9 cellular contexts compared by ENCODE assay signal in the genomic region with DNA sequence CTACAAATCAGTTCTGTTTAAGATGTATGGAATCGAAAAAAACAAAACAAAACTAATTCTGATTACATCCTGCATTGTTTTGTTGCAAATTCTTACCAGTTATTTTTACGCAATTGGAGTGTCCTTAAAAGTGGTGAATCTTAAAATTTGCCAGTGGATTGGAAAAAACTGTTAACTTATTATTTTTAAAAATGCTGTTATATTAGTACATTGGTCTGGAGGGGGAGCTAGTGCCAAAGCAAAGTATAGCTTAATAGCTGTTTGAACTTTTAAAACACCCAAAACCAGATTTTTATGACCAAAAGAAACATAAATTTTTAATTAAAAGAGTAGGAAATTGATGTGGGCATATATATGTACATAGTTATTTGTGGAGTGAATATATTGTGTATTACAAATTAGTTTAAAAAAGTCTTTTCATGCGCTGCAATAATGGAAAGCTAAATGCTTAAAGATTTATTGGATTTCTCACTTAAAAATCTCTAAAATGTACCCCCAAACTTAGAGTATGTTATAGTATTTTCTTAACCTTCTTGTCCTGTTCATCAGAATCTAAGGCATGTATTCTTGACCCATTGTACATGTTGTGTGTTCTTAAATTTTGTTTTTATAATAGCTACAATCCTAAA. TPM values are rescaled to one million over a fixed set of nuclear protein-coding genes. Genes with fewer than 3 reads are reported as not detected.
A peak's percentile ranks its signal among the peaks of the same experiment; 100 is the strongest.
DNase-seq lines count a peak whose midpoint lies in the region; ATAC-seq and TF ChIP-seq lines count a peak whose summit lies in the region.
"Had no signal": no experiment of that assay in that cellular context is flagged by ENCODE, and none has a peak within 500 bp of the region (broad histone marks: within the 10 kb centered on the region; RNA-seq: fewer than 3 reads in every experiment).

No MANE protein-coding gene starts in this region.

- CTCF ChIA-PET in AG04450 (lab: Charles Lee): interaction anchor here (0.6 to 7.6 kb wide), 51 partner anchors 8 to 1092 kb away, joined by 3 to 359 read pairs (median 4); no protein-coding TSS in a partner anchor

- no peaks in the 10 kb centered on the region for H3K9me3 Mint-ChIP-seq in mesothelial cell of epicardium
- H3K9me3 Mint-ChIP-seq: immature natural killer cell had no signal

- peak; percentile 68 for TF ChIP-seq CTCF in AG04450 (IDR thresholded peaks at IDR 0.05; ENCODE audit: low read depth, low read length)
- TF ChIP-seq CTCF in DOHH2 (IDR thresholded peaks at IDR 0.05; ENCODE audit: low read depth, low read length, poor library complexity, severe bottlenecking): peak; percentile 61
- TF ChIP-seq CTCF in brain microvascular endothelial cell (IDR thresholded peaks at IDR 0.05; ENCODE audit: low read depth, low read length, missing control alignments): peak; percentile 46
- TF ChIP-seq CTCF in mesothelial cell of epicardium (IDR thresholded peaks at IDR 0.05; ENCODE audit: unreplicated experiment): peak; percentile 32

- H3K79me2 ChIP-seq in DOHH2 (ENCODE audit: control insufficient read depth, low read length): peaks cover 88% of the 10 kb centered on the region

- H3K27me3 ChIP-seq in AG04450 (ENCODE audit: control insufficient read depth, insufficient read depth, low read length): no peaks in the 10 kb centered on the region
- H3K27me3 ChIP-seq in DOHH2 (ENCODE audit: control insufficient read depth, low read length): no peaks in the 10 kb centered on the region
- no peaks in the 10 kb centered on the region for H3K27me3 ChIP-seq in brain microvascular endothelial cell (replicated peaks)

- H3K4me1 Mint-ChIP-seq in mesothelial cell of epicardium: peaks cover 35% of the 10 kb centered on the region

- no peaks in the 10 kb centered on the region for H4K20me1 ChIP-seq in DOHH2 (ENCODE audit: control insufficient read depth, insufficient read depth, low read depth, low read length)

- H3K36me3 ChIP-seq in DOHH2 (ENCODE audit: control insufficient read depth, low read length) (peaks cover 10% of the 10 kb centered on the region), brain microvascular endothelial cell (replicated peaks) (no peaks in the 10 kb centered on the region)

- H3K27ac Mint-ChIP-seq in mesothelial cell of epicardium: no peak overlapping the region

- ATAC-seq in GM21381 (IDR thresholded peaks at IDR 0.05; ENCODE audit: unreplicated experiment): no peak
- ATAC-seq in GM19397 (IDR thresholded peaks at IDR 0.05; ENCODE audit: unreplicated experiment): no peak

- no peaks in the 10 kb centered on the region for H3K9me2 ChIP-seq in DOHH2 (replicated peaks; ENCODE audit: control insufficient read depth, low read length)

- DNase-seq in AG04450 (ENCODE audit: low read depth, low spot score) (peak; percentile 6), NCI-H2171 (lab: John Stamatoyannopoulos, UW) (peak; percentile 27), brain microvascular endothelial cell (peak; percentile 11), mesothelial cell of epicardium (ENCODE audit: low spot score in 2 of 2, unreplicated experiment in 2 of 2) (no peak), T-helper 9 cell (no peak)

- peak overlapping the region; percentile 17 for H3K4me3 Mint-ChIP-seq in mesothelial cell of epicardium

- no peak overlapping the region; the same call in 1 of the 2 replicates for H3K4me3 ChIP-seq in AG04450 (ENCODE audit: low read depth, low read length)
- H3K4me3 ChIP-seq in DOHH2 (ENCODE audit: low read length): peak overlapping the region; percentile 97
- H3K4me3 ChIP-seq in brain microvascular endothelial cell (ENCODE audit: low read depth, low read length): peak overlapping the region; percentile 81

- in situ Hi-C loops in brain microvascular endothelial cell (cut with HindIII; ENCODE audit: low pct_ligation_motif_present, low sequenced_read_pairs): loop anchor here (25.0 kb wide), 1 partner anchor 397 kb away; no protein-coding TSS in a partner anchor

- peak overlapping the region; percentile 93 for H3K4me2 ChIP-seq in DOHH2 (ENCODE audit: low read length)

- H3K36me3 Mint-ChIP-seq in mesothelial cell of epicardium: no peaks in the 10 kb centered on the region
- H3K36me3 Mint-ChIP-seq: immature natural killer cell had no signal

- no peaks in the 10 kb centered on the region for H3K27me3 Mint-ChIP-seq in mesothelial cell of epicardium (ENCODE audit: low read depth)

- no peak overlapping the region for H3K27ac ChIP-seq in AG04450 (ENCODE audit: low read depth, low read length)
- peak overlapping the region; percentile 84 for H3K27ac ChIP-seq in DOHH2 (ENCODE audit: low read depth, low read length)
- H3K27ac ChIP-seq in brain microvascular endothelial cell: no peak overlapping the region

- peaks cover 26% of the 10 kb centered on the region for H3K4me1 ChIP-seq in DOHH2 (ENCODE audit: control insufficient read depth, low read length)

- H3K9me3 ChIP-seq in AG04450 (ENCODE audit: control insufficient read depth, insufficient read depth, low read length) (no peaks in the 10 kb centered on the region; the same call in 1 of the 2 replicates), DOHH2 (ENCODE audit: control insufficient read depth, insufficient read depth, low read length) (no peaks in the 10 kb centered on the region)

- peaks cover 10% of the 10 kb centered on the region; the same call in 1 of the 2 replicates for H3F3A ChIP-seq in DOHH2 (ENCODE audit: control insufficient read depth, insufficient read depth)

- POLR2A ChIA-PET in AG04450 (lab: Yijun Ruan, JAX): interaction anchor here (0.5 to 1.0 kb wide), 6 partner anchors 53 to 875 kb away, joined by 3 to 10 read pairs (median 4); a partner anchor contains a TSS

RNA-seq across cellular contexts. Expression of a gene that starts 2.5 kb away (rescaled TPM):
- 42.0 and 45.1 TPM in 2 replicates for polyA plus RNA-seq in AG04450 (2011; rRNA removed)
- polyA minus RNA-seq in AG04450 (2011; rRNA and poly(A)+ RNA removed): 34.6 and 46.2 TPM in 2 replicates
- total RNA-seq in mesothelial cell of epicardium: 48.9 to 51.8 TPM (median 49.4 TPM) in 3 replicates

Comparison
In these comparisons a context has a peak if more than half of its experiments do, and no peak if none do; other contexts are left out.
1. DNase-seq: peak in AG04450 (single experiment), NCI-H2171 (single experiment) and brain microvascular endothelial cell (single experiment); none in mesothelial cell of epicardium (0 of 2) and T-helper 9 cell (single experiment).
2. Peak in every context shown above with its lines, with median percentiles within 50 percentile points of each other: CTCF ChIP-seq.